Comparison of ENCODE assay signal across 11 cellular contexts in the genomic region with DNA sequence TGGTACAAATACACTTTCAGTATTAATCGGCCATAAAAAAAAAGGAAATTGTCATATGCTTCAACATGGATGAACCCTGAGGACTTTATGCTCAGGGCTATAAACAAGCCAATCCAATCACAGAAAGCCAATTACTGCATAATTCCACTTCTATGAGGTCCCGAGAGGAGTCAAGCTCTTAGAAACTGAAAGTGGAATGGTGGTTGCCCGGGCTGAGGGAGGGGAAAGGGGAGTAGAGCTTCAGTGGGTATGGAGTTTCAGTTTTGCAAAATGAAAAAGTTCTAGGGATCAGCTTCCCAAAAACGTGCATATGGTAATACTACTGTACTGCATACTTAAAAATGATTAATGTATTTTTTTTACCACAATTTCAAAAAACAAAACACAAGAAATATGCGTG. TPM values are rescaled to one million over a fixed set of nuclear protein-coding genes. Genes with fewer than 3 reads are reported as not detected.
DNase-seq lines count a peak whose midpoint lies in the region; ATAC-seq, FAIRE-seq and TF ChIP-seq lines count a peak whose summit lies in the region.
"Had no signal": no experiment of that assay in that cellular context is flagged by ENCODE, and none has a peak within 500 bp of the region (broad histone marks: within the 10 kb centered on the region; RNA-seq: fewer than 3 reads in every experiment).

No MANE protein-coding gene starts in this region.

- DNase-seq in activated T-cell treated with anti-CD3 and anti-CD28 coated beads, Interleukin-2, amount 50 U/mL, for 24 hours, result no peak
- DNase-seq in activated T-cell treated with anti-CD3 and anti-CD28 coated beads, Interleukin-2, amount 50 U/mL, for 1 hour, result no peak
- no peak for DNase-seq in GM12878 (ENCODE audit: low read depth, low spot score)
- peak; percentile 20 for DNase-seq in mesenchymal stem cell
- no peak for DNase-seq in tibial nerve (ENCODE audit: low spot score in 2 of 2)
- DNase-seq in SHP77 treated with DMSO at 0.1 percent for 48 hours (lab: John Stamatoyannopoulos, UW), result no peak
- DNase-seq in H54 (ENCODE audit: insufficient read length, low spot score), result no peak
- DNase-seq: amniotic stem cell had no signal

- H3K27me3 Mint-ChIP-seq in activated T-cell treated with anti-CD3 and anti-CD28 coated beads, Interleukin-2, amount 50 U/mL, for 24 hours, result no peaks in the 10 kb centered on the region
- H3K27me3 Mint-ChIP-seq: natural killer cell treated with Interleukin-12 subunit alpha and Interleukin-12 subunit beta and Interleukin-15 and Interleukin-18, amount 100 ng/mL, for 72 hours had no signal

- no TSS peak for BruUV-seq in GM12878 (replicated peaks; lab: Mats Ljungman, UMichigan)

- TF ChIP-seq POLR2A in GM12878 (IDR thresholded peaks at IDR 0.05; ENCODE audit: low read depth, low read length) (no peak), tibial nerve (IDR thresholded peaks at IDR 0.05) (no peak), H54 (IDR thresholded peaks at IDR 0.05; ENCODE audit: low read depth, low read length) (no peak)

- no peaks in the 10 kb centered on the region for H3K27me3 ChIP-seq in GM12878 (replicated peaks in 1 of 2; ENCODE audit: control insufficient read depth in 2 of 2, insufficient read depth in 2 of 2, low read length in 1 of 2)
- H3K27me3 ChIP-seq in mesenchymal stem cell (ENCODE audit: control insufficient read depth in 1 of 2, insufficient read depth in 1 of 2, low read length in 2 of 2), result no peaks in the 10 kb centered on the region
- no peaks in the 10 kb centered on the region for H3K27me3 ChIP-seq in tibial nerve

- no peak overlapping the region for H2BK12ac ChIP-seq in mesenchymal stem cell (ENCODE audit: low read length in 2 of 2)

- SMC1A ChIA-PET in GM12878 (lab: Charles Lee; ENCODE audit: uncharacterized antibody, unreplicated experiment), result no interaction called here

- peak overlapping the region; percentile 47 for H3K27ac Mint-ChIP-seq in activated T-cell treated with anti-CD3 and anti-CD28 coated beads, Interleukin-2, amount 50 U/mL, for 24 hours
- H3K27ac Mint-ChIP-seq: GM23338 had no signal

- H3K4me3 Mint-ChIP-seq in activated T-cell treated with anti-CD3 and anti-CD28 coated beads, Interleukin-2, amount 50 U/mL, for 24 hours, result no peak overlapping the region
- H3K4me3 Mint-ChIP-seq: GM23338; natural killer cell treated with Interleukin-12 subunit alpha and Interleukin-12 subunit beta and Interleukin-15 and Interleukin-18, amount 100 ng/mL, for 72 hours had no signal

- H2BK120ac ChIP-seq in mesenchymal stem cell (ENCODE audit: low read depth, low read length), result no peak overlapping the region

- peaks cover 25% of the 10 kb centered on the region for H3K79me2 ChIP-seq in GM12878 (ENCODE audit: control insufficient read depth, insufficient read depth, low read length)

- no peak overlapping the region for H3K4me2 ChIP-seq in GM12878 (ENCODE audit: control insufficient read depth, insufficient read depth)
- no peak overlapping the region for H3K4me2 ChIP-seq in mesenchymal stem cell (ENCODE audit: low read length, poor library complexity, severe bottlenecking)
- H3K4me2 ChIP-seq: GM23338 had no signal

- no peak overlapping the region for H4K91ac ChIP-seq in mesenchymal stem cell (ENCODE audit: low read length)

- no peak for FAIRE-seq in GM12878 (lab: Jason Lieb, UNC)
- FAIRE-seq in H54 (lab: Jason Lieb, UNC), result no peak

- CTCF ChIA-PET in GM12878 (lab: Yijun Ruan, JAX), result interaction anchor here (0.6 to 1.0 kb wide), 2 partner anchors 49 to 127 kb away, joined by 3 read pairs; no protein-coding TSS in a partner anchor

- H3K79me1 ChIP-seq in mesenchymal stem cell (replicated peaks; ENCODE audit: low read length, poor library complexity, severe bottlenecking), result peaks cover 54% of the 10 kb centered on the region

- no peaks in the 10 kb centered on the region for H3K9me3 Mint-ChIP-seq in activated T-cell treated with anti-CD3 and anti-CD28 coated beads, Interleukin-2, amount 50 U/mL, for 24 hours
- H3K9me3 Mint-ChIP-seq: GM23338; natural killer cell treated with Interleukin-12 subunit alpha and Interleukin-12 subunit beta and Interleukin-15 and Interleukin-18, amount 100 ng/mL, for 72 hours had no signal

- peaks cover 21 to 35% of the 10 kb centered on the region in 2 experiments for H3K36me3 ChIP-seq in GM12878 (ENCODE audit: control insufficient read depth in 2 of 2, insufficient read depth in 2 of 2, low read length in 1 of 2)
- H3K36me3 ChIP-seq in mesenchymal stem cell (ENCODE audit: control insufficient read depth in 1 of 2, insufficient read depth in 2 of 2, low read depth in 1 of 2, low read length in 2 of 2), result peaks cover 0 to 28% of the 10 kb centered on the region in 2 experiments
- peaks cover 0 to 3% (median 0%) of the 10 kb centered on the region in 3 donors for H3K36me3 ChIP-seq in tibial nerve

- TF ChIP-seq EP300 in GM12878 (IDR thresholded peaks at IDR 0.05; ENCODE audit: borderline replicate concordance in 1 of 2, control insufficient read depth in 1 of 2, low read depth in 2 of 2, low read length in 2 of 2), result no peak
- TF ChIP-seq EP300 in tibial nerve (IDR thresholded peaks at IDR 0.05), result no peak

- H3K4me1 Mint-ChIP-seq in activated T-cell treated with anti-CD3 and anti-CD28 coated beads, Interleukin-2, amount 50 U/mL, for 24 hours (ENCODE audit: low read depth), result peaks cover 39% of the 10 kb centered on the region

- H3K9me3 ChIP-seq in GM12878 (replicated peaks; ENCODE audit: control insufficient read depth, insufficient read depth, low read length) (no peaks in the 10 kb centered on the region), mesenchymal stem cell (ENCODE audit: control insufficient read depth, low read length) (no peaks in the 10 kb centered on the region), tibial nerve (no peaks in the 10 kb centered on the region)

- in situ Hi-C loops in GM12878 (cut with MboI), result no loop called here

- no peak overlapping the region for H3K14ac ChIP-seq in mesenchymal stem cell (ENCODE audit: low read length in 2 of 2)

- no peak overlapping the region for H4K8ac ChIP-seq in mesenchymal stem cell (ENCODE audit: low read length)

- H3K9ac ChIP-seq in GM12878 (ENCODE audit: control insufficient read depth, insufficient read depth, low read length) (no peak overlapping the region), mesenchymal stem cell (ENCODE audit: low read length) (peak overlapping the region; percentile 85)

- H2BK15ac ChIP-seq in mesenchymal stem cell (ENCODE audit: low read depth, poor library complexity, severe bottlenecking), result no peak overlapping the region

- RAD21 ChIA-PET in GM12878 (lab: Charles Lee; ENCODE audit: unreplicated experiment), result interaction anchor here (0.9 kb wide), 1 partner anchor 217 kb away, joined by 3 read pairs; no protein-coding TSS in a partner anchor

- H4K20me1 ChIP-seq in GM12878 (ENCODE audit: control insufficient read depth, insufficient read depth), result peaks cover 6% of the 10 kb centered on the region

- no peak for TF ChIP-seq RAD21 in GM12878 (IDR thresholded peaks at IDR 0.05; ENCODE audit: insufficient read depth, low read depth, low read length)

- H3K23ac ChIP-seq in mesenchymal stem cell (ENCODE audit: low read length in 2 of 2), result no peak overlapping the region

- WGBS in GM12878 (ENCODE audit: insufficient coverage, insufficient replicate concordance, low lambda C conversion rate, missing lambda C conversion rate), result 25% methylated on average over 5 of the region's 5 CpGs
- 97% methylated on average over 3 of the region's 5 CpGs for WGBS in mesenchymal stem cell
- 23 to 26% methylated on average over 5 of the region's 5 CpGs for WGBS in tibial nerve, 2 donors

- no peak overlapping the region for H2BK5ac ChIP-seq in mesenchymal stem cell (ENCODE audit: low read depth, low read length, poor library complexity, severe bottlenecking)

- H3K27ac ChIP-seq in GM12878 (ENCODE audit: control insufficient read depth, insufficient read depth) (no peak overlapping the region), mesenchymal stem cell (ENCODE audit: low read length, poor library complexity, severe bottlenecking) (no peak overlapping the region), tibial nerve (peak overlapping the region in 3 of 4 donors; percentile 58 to 76 (median 75))

- no peak overlapping the region for H2AK5ac ChIP-seq in mesenchymal stem cell (ENCODE audit: low read length, severe bottlenecking)

- H3K18ac ChIP-seq in mesenchymal stem cell (ENCODE audit: low read depth in 1 of 2, low read length in 2 of 2), result no peak overlapping the region

- intact Hi-C loops in GM12878 (cut with micrococcal nuclease; ENCODE audit: unreplicated experiment), result no loop called here

- no peak overlapping the region for H3K4me3 ChIP-seq in GM12878
- H3K4me3 ChIP-seq in mesenchymal stem cell (ENCODE audit: insufficient read depth in 1 of 2, low read depth in 1 of 2, low read length in 2 of 2), result peak overlapping the region in 1 of 2 experiments; percentile 72
- peak overlapping the region in 2 of 4 donors; percentile 16 to 28 for H3K4me3 ChIP-seq in tibial nerve
- H3K4me3 ChIP-seq: GM23338 had no signal

- H3K4me1 ChIP-seq in GM12878 (ENCODE audit: control insufficient read depth, insufficient read depth, low read length) (peaks cover 10% of the 10 kb centered on the region), mesenchymal stem cell (ENCODE audit: control insufficient read depth, insufficient read depth, low read depth, low read length) (peaks cover 4% of the 10 kb centered on the region), tibial nerve (peaks cover 0 to 44% (median 15%) of the 10 kb centered on the region in 4 donors)

- peak; percentile 55 for ATAC-seq in GM12878
- ATAC-seq in GM21619 (IDR thresholded peaks at IDR 0.05; ENCODE audit: unreplicated experiment), result no peak
- ATAC-seq: GM23338 had no signal

- H2AFZ ChIP-seq in GM12878 (ENCODE audit: control insufficient read depth, low read depth, low read length), result no peak overlapping the region
- H2AFZ ChIP-seq in mesenchymal stem cell (ENCODE audit: low read depth, low read length), result no peak overlapping the region
- H2AFZ ChIP-seq: GM23338 had no signal

- TF ChIP-seq CTCF in GM12878 (IDR thresholded peaks at IDR 0.05 in 2 of 3, conservative IDR thresholded peaks at IDR 0.05 in 1 of 3; ENCODE audit: control insufficient read depth in 2 of 3, extremely low read depth in 1 of 3, insufficient read depth in 1 of 3, low read depth in 3 of 3, low read length in 3 of 3), result no peak
- no peak for TF ChIP-seq CTCF in tibial nerve (IDR thresholded peaks at IDR 0.05)

- POLR2A ChIA-PET in GM12878 (lab: Charles Lee), result interaction anchor here (1.1 kb wide), 1 partner anchor 185 kb away, joined by 3 read pairs; no protein-coding TSS in a partner anchor

- no peak overlapping the region for H3K4ac ChIP-seq in mesenchymal stem cell (ENCODE audit: low read depth in 1 of 2, low read length in 2 of 2)

- peaks cover 60% of the 10 kb centered on the region for H3K36me3 Mint-ChIP-seq in activated T-cell treated with anti-CD3 and anti-CD28 coated beads, Interleukin-2, amount 50 U/mL, for 24 hours (ENCODE audit: low read depth)
- H3K36me3 Mint-ChIP-seq: natural killer cell treated with Interleukin-12 subunit alpha and Interleukin-12 subunit beta and Interleukin-15 and Interleukin-18, amount 100 ng/mL, for 72 hours had no signal

RNA-seq across cellular contexts. Expression of a gene that starts 52.0 kb away (rescaled TPM):
- 95.7 and 96.2 TPM in 2 replicates for total RNA-seq in GM12878 (2013; cell fraction: nucleolus; rRNA removed)
- total RNA-seq in GM12878 (2014; rRNA removed), result 199 and 205 TPM in 2 replicates
- total RNA-seq in GM12878 (2014; rRNA removed; fragmentation: Illumina TruSeq; extraction: Trizol), result 93.8 and 101 TPM in 2 replicates
- total RNA-seq in GM12878 (2021), result 80.6 and 88.1 TPM in 2 replicates
- 63.1 TPM for polyA plus RNA-seq in GM12878 (2011; ENCODE audit: low read depth)
- polyA plus RNA-seq in GM12878 (2011; rRNA removed), result 36.3 and 63.6 TPM in 2 replicates
- 53.2 and 53.3 TPM in 2 replicates for polyA plus RNA-seq in GM12878 (2011; cell fraction: cytosol; rRNA removed)
- 120 and 125 TPM in 2 replicates for polyA plus RNA-seq in GM12878 (2011; cell fraction: nucleus; rRNA removed)
- 50.3 and 77.0 TPM in 2 replicates for polyA plus RNA-seq in GM12878 (2012)
- polyA plus RNA-seq in GM12878 (2014; fragmentation: Illumina TruSeq; extraction: Trizol), result 86.2 and 108 TPM in 2 replicates
- polyA plus RNA-seq in GM12878 (2014; fragmentation: Nextera tagmentation; extraction: Ambion mirVana), result 100 to 1,000 TPM; 111 to 121 TPM
- polyA plus RNA-seq in GM12878 (2014; rRNA removed), result 119 and 162 TPM in 2 replicates
- 100 to 1,000 TPM; 168 to 177 TPM for polyA plus RNA-seq in GM12878 (2016; fragmentation: Nextera tagmentation; extraction: Ambion mirVana)
- 98.9 and 145 TPM in 2 replicates for polyA minus RNA-seq in GM12878 (2011; rRNA and poly(A)+ RNA removed)
- 25.1 and 33.7 TPM in 2 replicates for polyA minus RNA-seq in GM12878 (2011; cell fraction: cytosol; rRNA and poly(A)+ RNA removed)
- 36.1 and 82.3 TPM in 2 replicates for polyA minus RNA-seq in GM12878 (2011; cell fraction: nucleus; rRNA and poly(A)+ RNA removed)
- 27.9 TPM for polyA plus RNA-seq in mesenchymal stem cell (2013, experiment 1 of 2)
- polyA plus RNA-seq in mesenchymal stem cell (2013, experiment 2 of 2), result 27.6 TPM
- 10 to 100 TPM; 39.8 to 44.7 (median 41.6) TPM for total RNA-seq in tibial nerve

Comparison
In these comparisons a context has a peak if more than half of its experiments do, and no peak if none do; other contexts are left out.
1. H3K27ac ChIP-seq: peak in tibial nerve (3 of 4); none in GM12878 (single experiment) and mesenchymal stem cell (single experiment).